27 cellular contexts compared by ENCODE assay signal in the genomic region with DNA sequence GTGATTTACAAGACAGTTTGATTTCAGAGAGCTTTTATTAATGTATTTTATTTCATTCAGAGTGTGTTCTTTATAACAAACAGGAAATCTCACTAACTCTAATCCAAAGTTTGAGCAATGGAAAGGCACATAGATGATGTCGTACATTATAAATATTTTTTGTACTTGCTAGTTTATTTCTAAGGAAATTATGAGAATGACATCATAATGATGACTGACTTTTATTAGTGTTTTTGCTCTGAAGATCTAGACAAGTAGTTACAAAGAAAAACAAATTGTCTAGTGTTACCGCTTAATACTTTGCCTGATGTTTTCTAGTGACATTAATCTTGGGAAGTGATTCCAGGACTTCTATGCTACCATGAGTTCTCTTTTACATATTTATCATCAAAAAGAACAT. TPM values are rescaled to one million over a fixed set of nuclear protein-coding genes. Genes with fewer than 3 reads are reported as not detected.
"Had no signal": no experiment of that assay in that cellular context is flagged by ENCODE, and none has a peak within 500 bp of the region (broad histone marks: within the 10 kb centered on the region; RNA-seq: fewer than 3 reads in every experiment).

No MANE protein-coding gene starts in this region.

- FAIRE-seq: colon, islet of Langerhans, keratinocyte had no signal

- H3K9me3 Mint-ChIP-seq: mesothelial cell of epicardium; naive B cell; naive thymus-derived CD8-positive, alpha-beta T cell had no signal

- H3K9me3 ChIP-seq: esophagus squamous epithelium, gastroesophageal sphincter, heart right ventricle, left lung, lower lobe of right lung, mucosa of descending colon had no signal

- H3K36me3 ChIP-seq: esophagus squamous epithelium, gastroesophageal sphincter, heart right ventricle, left lung, lower lobe of right lung had no signal

- DNase-seq: dermis blood vessel endothelial cell; dorsolateral prefrontal cortex; effector CD4-positive, alpha-beta T cell; effector memory CD4-positive, alpha-beta T cell; erythroblast; esophagus squamous epithelium; foreskin fibroblast; foreskin melanocyte; head of caudate nucleus; heart right ventricle; hippocampal formation; left cardiac atrium; left lung; left ventricle myocardium superior; lower lobe of right lung; mesenchymal stem cell; mucosa of descending colon; naive B cell; naive thymus-derived CD8-positive, alpha-beta T cell had no signal

- H3K4me1 ChIP-seq: esophagus squamous epithelium, heart right ventricle, left lung, lower lobe of right lung had no signal

- H3K27me3 Mint-ChIP-seq: naive thymus-derived CD8-positive, alpha-beta T cell had no signal

- H3K27me3 ChIP-seq: dorsolateral prefrontal cortex, esophagus squamous epithelium, gastroesophageal sphincter, heart right ventricle, left lung had no signal

- H3K27ac Mint-ChIP-seq: mesothelial cell of epicardium; naive thymus-derived CD8-positive, alpha-beta T cell had no signal

- H3K4me3 Mint-ChIP-seq: mesothelial cell of epicardium; naive B cell; naive thymus-derived CD8-positive, alpha-beta T cell had no signal

- H3K27ac ChIP-seq: coronary artery, epithelial cell of prostate, esophagus squamous epithelium, gastroesophageal sphincter, heart right ventricle, left lung, lower lobe of right lung had no signal

- H3K4me1 Mint-ChIP-seq: naive B cell; naive thymus-derived CD8-positive, alpha-beta T cell had no signal

- H3K36me3 Mint-ChIP-seq: mesothelial cell of epicardium; naive B cell; naive thymus-derived CD8-positive, alpha-beta T cell had no signal

- ATAC-seq: esophagus mucosa; gastroesophageal sphincter; heart right ventricle; left cardiac atrium; left lung; left ventricle myocardium superior; lower lobe of right lung; mucosa of descending colon; naive thymus-derived CD8-positive, alpha-beta T cell had no signal

- H3K4me3 ChIP-seq: coronary artery, dorsolateral prefrontal cortex, esophagus squamous epithelium, gastroesophageal sphincter, heart right ventricle, left lung, lower lobe of right lung, mucosa of descending colon had no signal

RNA-seq across cellular contexts. Expression of a gene that starts 43.2 kb away (rescaled TPM):
- total RNA-seq: esophagus mucosa; esophagus squamous epithelium; left ventricle myocardium superior; naive thymus-derived CD8-positive, alpha-beta T cell had no signal
- polyA plus RNA-seq: naive thymus-derived CD8-positive, alpha-beta T cell had no signal
